In the genomic region with DNA sequence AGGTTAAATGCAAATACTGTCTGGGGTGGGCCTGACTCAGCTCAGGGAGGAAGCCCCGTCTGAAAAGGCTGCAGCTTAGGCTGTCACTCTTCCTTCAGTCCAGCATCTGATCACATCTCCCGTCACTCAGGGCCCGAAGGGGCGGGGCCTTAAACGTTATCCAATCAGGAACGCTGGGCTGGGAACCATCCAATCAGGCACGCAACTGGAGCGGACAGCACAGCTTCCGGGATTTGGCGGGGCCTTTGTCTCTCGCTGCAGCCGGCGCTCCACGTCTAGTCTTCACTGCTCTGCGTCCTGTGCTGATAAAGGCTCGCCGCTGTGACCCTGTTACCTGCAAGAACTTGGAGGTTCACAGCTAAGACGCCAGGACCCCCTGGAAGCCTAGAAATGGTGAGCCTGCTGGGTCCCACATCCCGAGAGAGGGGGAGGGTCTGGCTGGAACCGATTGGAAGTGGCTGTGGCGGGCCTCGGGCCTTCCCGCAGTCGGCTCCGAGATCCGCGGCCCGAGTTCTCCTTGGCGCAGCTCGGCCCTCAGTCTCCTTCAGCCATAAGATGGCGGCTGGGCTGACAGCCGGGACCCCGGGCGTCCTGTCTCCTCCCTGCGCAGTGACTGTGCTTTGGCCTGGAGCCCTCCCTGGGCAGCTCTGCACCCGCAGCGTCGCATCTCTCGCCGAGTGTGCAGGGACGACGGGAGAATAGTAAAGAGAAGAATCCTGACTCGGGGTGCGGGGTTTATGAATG, we compare ENCODE assay signal across 8 cellular contexts. TPM values are rescaled to one million over a fixed set of nuclear protein-coding genes. Genes with fewer than 3 reads are reported as not detected.
DNase-seq lines count a peak whose midpoint lies in the region; ATAC-seq and TF ChIP-seq lines count a peak whose summit lies in the region.

ZNF92 (plus strand) TSS at position 248 of the 744 bp plus-strand sequence; CDS start at position 391, 143 bp downstream.

- peak within 1 kb of the TSS; percentile 88 for H3K4me2 ChIP-seq in H9 (ENCODE audit: insufficient read depth, insufficient read length, low read length)

- H3K27me3 ChIP-seq in H9 (ENCODE audit: insufficient read depth, low read length) (no peaks in the 10 kb centered on the region), MG63 (no peaks in the 10 kb centered on the region)

- H3K9me3 ChIP-seq in H9 (ENCODE audit: control insufficient read depth, low read depth, low read length) (no peaks in the 10 kb centered on the region), MG63 (no peaks in the 10 kb centered on the region; the same call in 1 of the 2 replicates)

- DNase-seq in ELR (ENCODE audit: low read depth) (peak; percentile 96), H9 (peak; percentile 99), MG63 (peak; percentile 99), SHP77 treated with DMSO at 0.1 percent for 48 hours (lab: John Stamatoyannopoulos, UW) (peak; percentile 95), activated gamma-delta T cell (lab: John Stamatoyannopoulos, UW) (peak; percentile 63), fibroblast of the conjunctiva (ENCODE audit: low read depth) (peak; percentile 88), nephron progenitor cell (peak; percentile 97)
- peak; percentile 94 to 98 for DNase-seq in stimulated activated naive CD8-positive, alpha-beta T cell treated with anti-CD3 and anti-CD28 coated beads, Interleukin-15, amount 100 ng/mL, for 72 hours

- H3T11ph ChIP-seq in H9 (ENCODE audit: low read length), result no peak within 1 kb of the TSS

- H3K18ac ChIP-seq in H9 (ENCODE audit: insufficient read length, low read depth, low read length), result peak within 1 kb of the TSS; percentile 98

- peaks cover 15% of the 10 kb centered on the region; the same call in 1 of the 2 replicates for H3K79me2 ChIP-seq in H9 (ENCODE audit: insufficient read depth, low read length)

- H2BK15ac ChIP-seq in H9 (ENCODE audit: low read depth, low read length), result no peak within 1 kb of the TSS

- H3K4me3 Mint-ChIP-seq in H9 (peak within 1 kb of the TSS; percentile 96 to 98), nephron progenitor cell (peak within 1 kb of the TSS; percentile 97)
- H3K4me3 Mint-ChIP-seq in stimulated activated naive CD8-positive, alpha-beta T cell treated with anti-CD3 and anti-CD28 coated beads, Interleukin-15, amount 100 ng/mL, for 72 hours, result peak within 1 kb of the TSS; percentile 98 to 100

- no peak within 1 kb of the TSS for H2BK5ac ChIP-seq in H9 (ENCODE audit: insufficient read length, low read length)

- H3K79me1 ChIP-seq in H9 (ENCODE audit: insufficient read depth, low read depth, low read length, poor library complexity, severe bottlenecking), result peaks cover 2% of the 10 kb centered on the region

- H2BK120ac ChIP-seq in H9 (ENCODE audit: low read depth, low read length, poor library complexity, severe bottlenecking), result no peak within 1 kb of the TSS

- no peak within 1 kb of the TSS for H2BK20ac ChIP-seq in H9 (ENCODE audit: low read depth, low read length, poor library complexity, severe bottlenecking)

- no peak within 1 kb of the TSS for H2AK5ac ChIP-seq in H9 (ENCODE audit: insufficient read length, low read length)

- WGBS in H9 (ENCODE audit: extremely low coverage, insufficient read length, low lambda C conversion rate), result no CpG with 5 or more reads among the region's 44 CpGs

- no peak within 1 kb of the TSS for H4K8ac ChIP-seq in H9 (replicated peaks; ENCODE audit: insufficient read length, low read depth, low read length)

- H2BK12ac ChIP-seq in H9 (ENCODE audit: insufficient read length, low read depth, low read length), result no peak within 1 kb of the TSS

- H3K56ac ChIP-seq in H9 (ENCODE audit: insufficient read length, low read depth, low read length), result no peak within 1 kb of the TSS

- H3K36me3 ChIP-seq in MG63, result peaks cover 36% of the 10 kb centered on the region

- peaks cover 16 to 18% of the 10 kb centered on the region in 2 experiments for H3K4me1 Mint-ChIP-seq in H9
- peaks cover 25% of the 10 kb centered on the region for H3K4me1 Mint-ChIP-seq in nephron progenitor cell
- peaks cover 23% of the 10 kb centered on the region for H3K4me1 Mint-ChIP-seq in stimulated activated naive CD8-positive, alpha-beta T cell treated with anti-CD3 and anti-CD28 coated beads, Interleukin-15, amount 100 ng/mL, for 72 hours

- peak within 1 kb of the TSS; percentile 95 for H3K14ac ChIP-seq in H9 (ENCODE audit: insufficient read depth, low read length)

- no peaks in the 10 kb centered on the region for H3K27me3 Mint-ChIP-seq in H9 (ENCODE audit: low read depth)
- peaks cover 3% of the 10 kb centered on the region for H3K27me3 Mint-ChIP-seq in nephron progenitor cell (ENCODE audit: low read depth, poor library complexity)
- H3K27me3 Mint-ChIP-seq in stimulated activated naive CD8-positive, alpha-beta T cell treated with anti-CD3 and anti-CD28 coated beads, Interleukin-15, amount 100 ng/mL, for 72 hours, result no peaks in the 10 kb centered on the region

- no peaks in the 10 kb centered on the region for H4K20me1 ChIP-seq in H9 (ENCODE audit: control insufficient read depth, insufficient read depth, insufficient read length)

- H3K9me3 Mint-ChIP-seq in H9 (no peaks in the 10 kb centered on the region), nephron progenitor cell (peaks cover 14% of the 10 kb centered on the region)
- H3K9me3 Mint-ChIP-seq in stimulated activated naive CD8-positive, alpha-beta T cell treated with anti-CD3 and anti-CD28 coated beads, Interleukin-15, amount 100 ng/mL, for 72 hours, result no peaks in the 10 kb centered on the region

- peak; percentile 98 for ATAC-seq in stimulated activated naive CD8-positive, alpha-beta T cell treated with anti-CD3 and anti-CD28 coated beads, Interleukin-15, amount 100 ng/mL, for 72 hours

- no peak within 1 kb of the TSS for H2AFZ ChIP-seq in H9 (ENCODE audit: low read length)

- peak within 1 kb of the TSS; percentile 58 for H3K27ac ChIP-seq in H9 (ENCODE audit: insufficient read length, low read depth, low read length)

- H4K91ac ChIP-seq in H9 (ENCODE audit: insufficient read length, low read depth, low read length), result no peak within 1 kb of the TSS

- H3K23ac ChIP-seq in H9 (ENCODE audit: insufficient read length, low read depth, low read length), result no peak within 1 kb of the TSS

- H3K4me3 ChIP-seq in MG63, result peak within 1 kb of the TSS; percentile 87

- H3K4me1 ChIP-seq in H9 (ENCODE audit: insufficient read depth, low read length), result no peaks in the 10 kb centered on the region

- peaks cover 21 to 36% (median 25%) of the 10 kb centered on the region in 3 experiments; a peak in 6 of 7 replicates for H3K36me3 Mint-ChIP-seq in H9 (ENCODE audit: insufficient read depth in 1 of 3, low read depth in 3 of 3)
- peaks cover 38% of the 10 kb centered on the region for H3K36me3 Mint-ChIP-seq in nephron progenitor cell (ENCODE audit: low read depth)

- no peak for TF ChIP-seq CTCF in H9 (conservative IDR thresholded peaks at IDR 0.05)
- TF ChIP-seq CTCF in nephron progenitor cell (IDR thresholded peaks at IDR 0.05), result no peak

- no peak within 1 kb of the TSS; the same call in 1 of the 2 replicates for H3K4ac ChIP-seq in H9 (ENCODE audit: low read depth, low read length)

- H4K5ac ChIP-seq in H9 (ENCODE audit: insufficient read length, low read depth, low read length), result no peak within 1 kb of the TSS

- H3K27ac Mint-ChIP-seq in H9 (peak within 1 kb of the TSS; percentile 96 to 99 (median 97)), nephron progenitor cell (peak within 1 kb of the TSS; percentile 99)
- peak within 1 kb of the TSS; percentile 99 for H3K27ac Mint-ChIP-seq in stimulated activated naive CD8-positive, alpha-beta T cell treated with anti-CD3 and anti-CD28 coated beads, Interleukin-15, amount 100 ng/mL, for 72 hours

- peak within 1 kb of the TSS; percentile 96 for H3K9ac ChIP-seq in H9 (ENCODE audit: extremely low read depth, insufficient read length, low read length)

- no peaks in the 10 kb centered on the region for H3K23me2 ChIP-seq in H9 (ENCODE audit: insufficient read length, low read depth, low read length, poor library complexity, severe bottlenecking)

RNA-seq across cellular contexts. Expression of gene ZNF92, which starts in this region (rescaled TPM):
- 29.8 and 32.4 TPM in 2 replicates for total RNA-seq in H9 (2021)
- 3.7 and 4.9 TPM in 2 replicates for total RNA-seq in MG63 (2014; rRNA removed; shearing (Covaris generic); ENCODE audit: low replicate concordance)

Comparison
In these comparisons a context has a peak if more than half of its experiments do, and no peak if none do; other contexts are left out.
1. Peak in every context shown above with its lines: DNase-seq, ATAC-seq, H3K4me3 ChIP-seq and H3K27ac ChIP-seq.